ENCODE assay signal across 8 cellular contexts in genomic region chr2:238784671-238785527, GRCh38.
DNase-seq lines count a peak whose midpoint lies in the region; ATAC-seq and TF ChIP-seq lines count a peak whose summit lies in the region.

No MANE protein-coding gene starts in this region.

- H4K20me1 ChIP-seq in Karpas-422 (ENCODE audit: insufficient read depth, low read depth, low read length) = no peaks in the 10 kb centered on the region

- H3K4me3 ChIP-seq in Karpas-422 (ENCODE audit: low read length) (no peak overlapping the region), heart left ventricle (peak overlapping the region in 3 of 12 donors; percentile 2 to 13 (median 8)), vagina (no peak overlapping the region)

- no peaks in the 10 kb centered on the region for H3K36me3 ChIP-seq in Karpas-422 (ENCODE audit: insufficient read depth, low read length)
- H3K36me3 ChIP-seq in heart left ventricle = no peaks in the 10 kb centered on the region
- no peaks in the 10 kb centered on the region for H3K36me3 ChIP-seq in vagina

- H2AFZ ChIP-seq in Karpas-422 (ENCODE audit: low read length) = no peak overlapping the region

- H3K27ac ChIP-seq in Karpas-422 (ENCODE audit: low read length) (no peak overlapping the region), heart left ventricle (peak overlapping the region in 1 of 12 donors; percentile 19), vagina (peak overlapping the region; percentile 60)

- H3K36me3 Mint-ChIP-seq in activated naive CD8-positive, alpha-beta T cell treated with anti-CD3 and anti-CD28 coated beads for 36 hours = no peaks in the 10 kb centered on the region

- DNase-seq in DMS153 (lab: John Stamatoyannopoulos, UW) (peak; percentile 23), Karpas-422 (peak; percentile 84), SK-N-DZ (ENCODE audit: low spot score) (peak; percentile 44), heart left ventricle (peak; percentile 45 to 78 (median 56)), renal cortical epithelial cell (ENCODE audit: low read depth) (peak; percentile 44), vagina (ENCODE audit: extremely low spot score in 2 of 2) (no peak)
- DNase-seq in activated naive CD8-positive, alpha-beta T cell treated with anti-CD3 and anti-CD28 coated beads for 36 hours = peak; percentile 43

- WGBS in heart left ventricle, 4 donors = 25 to 30% (median 26%) methylated on average over 17 of the region's 17 CpGs

- TF ChIP-seq POLR2A in heart left ventricle (IDR thresholded peaks at IDR 0.05) = no peak
- TF ChIP-seq POLR2A in vagina (IDR thresholded peaks at IDR 0.05) = no peak

- peaks cover 18% of the 10 kb centered on the region for H3K27me3 Mint-ChIP-seq in activated naive CD8-positive, alpha-beta T cell treated with anti-CD3 and anti-CD28 coated beads for 36 hours

- H3K4me1 Mint-ChIP-seq in activated naive CD8-positive, alpha-beta T cell treated with anti-CD3 and anti-CD28 coated beads for 36 hours = peaks cover 2% of the 10 kb centered on the region

- ATAC-seq in heart left ventricle (peak in 3 of 4 donors; percentile 62 to 87 (median 78)), GM21825 (IDR thresholded peaks at IDR 0.05; ENCODE audit: unreplicated experiment) (no peak)

- H3K9me2 ChIP-seq in Karpas-422 (replicated peaks; ENCODE audit: insufficient read depth, low read length) = no peaks in the 10 kb centered on the region

- H3K4me1 ChIP-seq in Karpas-422 (ENCODE audit: low read length) = no peaks in the 10 kb centered on the region; the same call in 1 of the 2 replicates
- no peaks in the 10 kb centered on the region for H3K4me1 ChIP-seq in heart left ventricle
- H3K4me1 ChIP-seq in vagina = peaks cover 6% of the 10 kb centered on the region

- no peaks in the 10 kb centered on the region for H3K9me3 Mint-ChIP-seq in activated naive CD8-positive, alpha-beta T cell treated with anti-CD3 and anti-CD28 coated beads for 36 hours

- TF ChIP-seq CTCF in heart left ventricle (IDR thresholded peaks at IDR 0.05) (peak; percentile 76 to 89 (median 84)), vagina (IDR thresholded peaks at IDR 0.05) (peak; percentile 77 to 92 (median 92))

- H3K27ac Mint-ChIP-seq in activated naive CD8-positive, alpha-beta T cell treated with anti-CD3 and anti-CD28 coated beads for 36 hours = no peak overlapping the region

- H3K4me3 Mint-ChIP-seq in activated naive CD8-positive, alpha-beta T cell treated with anti-CD3 and anti-CD28 coated beads for 36 hours = no peak overlapping the region

- H3K27me3 ChIP-seq in Karpas-422 (ENCODE audit: low read length) = no peaks in the 10 kb centered on the region
- peaks cover 0 to 7% (median 0%) of the 10 kb centered on the region in 9 donors for H3K27me3 ChIP-seq in heart left ventricle
- no peaks in the 10 kb centered on the region for H3K27me3 ChIP-seq in vagina

- intact Hi-C loops in heart left ventricle (cut with DNase I) (loop anchor here in 9 of 10 donors (2.0 to 10.0 kb wide), 14 partner anchors 63 to 430 kb away; no protein-coding TSS in a partner anchor), vagina (cut with DNase I) (no loop called here)

- no peak overlapping the region for H3K9ac ChIP-seq in Karpas-422 (ENCODE audit: low read length)

- H3K79me2 ChIP-seq in Karpas-422 (ENCODE audit: low read length) = no peaks in the 10 kb centered on the region

- H3K4me2 ChIP-seq in Karpas-422 (ENCODE audit: low read depth, low read length, poor library complexity, severe bottlenecking) = no peak overlapping the region

- no peaks in the 10 kb centered on the region for H3K9me3 ChIP-seq in Karpas-422 (ENCODE audit: low read length)
- peaks cover 0 to 7% (median 0%) of the 10 kb centered on the region in 12 donors for H3K9me3 ChIP-seq in heart left ventricle
- H3K9me3 ChIP-seq in vagina = no peaks in the 10 kb centered on the region

Comparison
In these comparisons a context has a peak if more than half of its experiments do, and no peak if none do; other contexts are left out.
1. DNase-seq: peak in DMS153 (single experiment), Karpas-422 (single experiment), SK-N-DZ (single experiment), activated naive CD8-positive, alpha-beta T cell treated with anti-CD3 and anti-CD28 coated beads for 36 hours (single experiment), heart left ventricle (5 of 5) and renal cortical epithelial cell (single experiment); none in vagina (0 of 2).